30 cellular contexts compared by ENCODE assay signal in genomic region chr18:11429876-11430275, GRCh38.
"Had no signal": no experiment of that assay in that cellular context is flagged by ENCODE, and none has a peak within 500 bp of the region (broad histone marks: within the 10 kb centered on the region; RNA-seq: fewer than 3 reads in every experiment).

No MANE protein-coding gene starts in this region.

- H3K27ac ChIP-seq: ascending aorta, breast epithelium, cardiac muscle cell, colonic mucosa, WERI-Rb-1 had no signal

- H3K36me3 ChIP-seq: ascending aorta, breast epithelium, cardiac muscle cell, colonic mucosa, WERI-Rb-1 had no signal

- H3K27me3 ChIP-seq: ascending aorta, breast epithelium, cardiac muscle cell, colonic mucosa had no signal

- DNase-seq: activated B cell treated with CpG ODN at 0.5 μM for 24 hours; activated CD4-positive, alpha-beta memory T cell treated with anti-CD3 and anti-CD28 coated beads for 36 hours; activated CD4-positive, alpha-beta T cell treated with anti-CD3 and anti-CD28 coated beads for 36 hours; activated CD4-positive, alpha-beta T cell treated with anti-CD3 and anti-CD28 coated beads, Interleukin-2, amount 10 ng/mL, durations not matched to agents 24 days and 14 days; activated CD4-positive, CD25-positive, alpha-beta regulatory T cell treated with anti-CD3 and anti-CD28 coated beads, Interleukin-2, amount 50 U/mL, for 72 hours; activated CD8-positive, alpha-beta memory T cell treated with anti-CD3 and anti-CD28 coated beads, Interleukin-2, amount 10 ng/mL, durations not matched to agents 7 days and 5 days; activated CD8-positive, alpha-beta memory T cell treated with anti-CD3 and anti-CD28 coated beads, Interleukin-2, amount 50 U/mL, for 4 hours; activated CD8-positive, alpha-beta T cell treated with anti-CD3 and anti-CD28 coated beads, Interleukin-2, amount 10 ng/mL, durations not matched to agents 7 days and 5 days; activated gamma-delta T cell; activated naive CD4-positive, alpha-beta T cell; activated naive CD4-positive, alpha-beta T cell treated with anti-CD3 and anti-CD28 coated beads, Interleukin-2, amount 10 ng/mL, durations not matched to agents 7 days and 5 days; activated naive CD8-positive, alpha-beta T cell treated with anti-CD3 and anti-CD28 coated beads, Interleukin-2, amount 10 ng/mL, durations not matched to agents 7 days and 5 days; activated T-cell treated with anti-CD3 and anti-CD28 coated beads, Interleukin-2, amount 50 U/mL, for 1 hour; activated T-cell treated with anti-CD3 and anti-CD28 coated beads, Interleukin-2, amount 50 U/mL, for 72 hours; central memory CD4-positive, alpha-beta T cell; cerebellar nuclear complex; colonic mucosa; effector CD8-positive, alpha-beta T cell; endodermal cell; foreskin fibroblast; head of caudate nucleus; T-helper 1 cell; T-helper 17 cell; T1000; WERI-Rb-1 had no signal

- H3K4me3 ChIP-seq: ascending aorta, breast epithelium, cardiac muscle cell, colonic mucosa had no signal

- H3K4me1 ChIP-seq: ascending aorta, breast epithelium, colonic mucosa had no signal

- ATAC-seq: activated CD4-positive, alpha-beta T cell treated with anti-CD3 and anti-CD28 coated beads for 36 hours; activated CD8-positive, alpha-beta memory T cell treated with anti-CD3 and anti-CD28 coated beads, Interleukin-2, amount 10 ng/mL, durations not matched to agents 7 days and 5 days; activated CD8-positive, alpha-beta T cell treated with anti-CD3 and anti-CD28 coated beads, Interleukin-2, amount 10 ng/mL, durations not matched to agents 7 days and 5 days; activated naive CD4-positive, alpha-beta T cell treated with anti-CD3 and anti-CD28 coated beads, Interleukin-2, amount 50 U/mL, for 72 hours; activated T-cell treated with anti-CD3 and anti-CD28 coated beads, Interleukin-2, amount 50 U/mL, for 72 hours; esophagus mucosa; T-helper 17 cell had no signal

- H3K9me3 ChIP-seq: ascending aorta, breast epithelium, colonic mucosa had no signal
